ENCODE assay signal across 2 cellular contexts in the genomic region with DNA sequence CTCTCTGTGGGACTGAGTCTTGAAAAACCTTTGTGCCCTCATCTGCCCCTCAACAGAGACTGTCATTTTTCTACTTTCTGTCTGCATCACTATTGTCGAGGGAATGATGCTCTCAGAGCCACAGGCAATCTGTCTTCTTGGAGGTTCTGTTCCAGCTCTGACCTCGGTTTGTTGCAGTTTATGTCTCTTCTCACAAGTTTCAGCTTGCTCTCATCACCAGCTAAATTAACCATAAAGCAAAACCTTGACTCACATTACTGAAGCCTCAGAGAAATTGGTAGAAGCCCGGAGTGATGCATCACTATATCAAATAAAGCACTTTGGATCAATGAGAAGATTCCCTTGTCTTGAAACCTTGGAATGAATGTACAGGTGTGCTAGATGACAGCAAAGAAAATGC.
TF ChIP-seq lines count a peak whose summit lies in the region.

No MANE protein-coding gene starts in this region.

TF ChIP-seq in SK-N-SH, 30 proteins besides CTCF, POLR2A, EP300 and RAD21 (continued from another document):
- TF ChIP-seq, protein P1, sequence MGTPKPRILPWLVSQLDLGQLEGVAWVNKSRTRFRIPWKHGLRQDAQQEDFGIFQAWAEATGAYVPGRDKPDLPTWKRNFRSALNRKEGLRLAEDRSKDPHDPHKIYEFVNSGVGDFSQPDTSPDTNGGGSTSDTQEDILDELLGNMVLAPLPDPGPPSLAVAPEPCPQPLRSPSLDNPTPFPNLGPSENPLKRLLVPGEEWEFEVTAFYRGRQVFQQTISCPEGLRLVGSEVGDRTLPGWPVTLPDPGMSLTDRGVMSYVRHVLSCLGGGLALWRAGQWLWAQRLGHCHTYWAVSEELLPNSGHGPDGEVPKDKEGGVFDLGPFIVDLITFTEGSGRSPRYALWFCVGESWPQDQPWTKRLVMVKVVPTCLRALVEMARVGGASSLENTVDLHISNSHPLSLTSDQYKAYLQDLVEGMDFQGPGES (IDR thresholded peaks at IDR 0.05; ENCODE audit: low read depth, low read length) = no peak
- no peak for TF ChIP-seq GABPA (IDR thresholded peaks at IDR 0.05; ENCODE audit: low read depth)
- no peak for TF ChIP-seq RCOR1 (IDR thresholded peaks at IDR 0.05; ENCODE audit: low read length)
- TF ChIP-seq TEAD4 (IDR thresholded peaks at IDR 0.05; ENCODE audit: borderline replicate concordance, insufficient read depth) = no peak
- no peak for TF ChIP-seq SMC3 (IDR thresholded peaks at IDR 0.05; ENCODE audit: low read depth, low read length)
- TF ChIP-seq, protein P2, sequence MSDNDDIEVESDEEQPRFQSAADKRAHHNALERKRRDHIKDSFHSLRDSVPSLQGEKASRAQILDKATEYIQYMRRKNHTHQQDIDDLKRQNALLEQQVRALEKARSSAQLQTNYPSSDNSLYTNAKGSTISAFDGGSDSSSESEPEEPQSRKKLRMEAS (IDR thresholded peaks at IDR 0.05; ENCODE audit: low read depth) = no peak
- TF ChIP-seq, protein P3, sequence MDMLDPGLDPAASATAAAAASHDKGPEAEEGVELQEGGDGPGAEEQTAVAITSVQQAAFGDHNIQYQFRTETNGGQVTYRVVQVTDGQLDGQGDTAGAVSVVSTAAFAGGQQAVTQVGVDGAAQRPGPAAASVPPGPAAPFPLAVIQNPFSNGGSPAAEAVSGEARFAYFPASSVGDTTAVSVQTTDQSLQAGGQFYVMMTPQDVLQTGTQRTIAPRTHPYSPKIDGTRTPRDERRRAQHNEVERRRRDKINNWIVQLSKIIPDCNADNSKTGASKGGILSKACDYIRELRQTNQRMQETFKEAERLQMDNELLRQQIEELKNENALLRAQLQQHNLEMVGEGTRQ (IDR thresholded peaks at IDR 0.05; ENCODE audit: borderline replicate concordance, low read depth, low read length) = no peak
- no peak for TF ChIP-seq POLR2AphosphoS5 (IDR thresholded peaks at IDR 0.05; ENCODE audit: low read depth, low read length)
- no peak for TF ChIP-seq TCF12 (IDR thresholded peaks at IDR 0.05)
- TF ChIP-seq, protein P4, sequence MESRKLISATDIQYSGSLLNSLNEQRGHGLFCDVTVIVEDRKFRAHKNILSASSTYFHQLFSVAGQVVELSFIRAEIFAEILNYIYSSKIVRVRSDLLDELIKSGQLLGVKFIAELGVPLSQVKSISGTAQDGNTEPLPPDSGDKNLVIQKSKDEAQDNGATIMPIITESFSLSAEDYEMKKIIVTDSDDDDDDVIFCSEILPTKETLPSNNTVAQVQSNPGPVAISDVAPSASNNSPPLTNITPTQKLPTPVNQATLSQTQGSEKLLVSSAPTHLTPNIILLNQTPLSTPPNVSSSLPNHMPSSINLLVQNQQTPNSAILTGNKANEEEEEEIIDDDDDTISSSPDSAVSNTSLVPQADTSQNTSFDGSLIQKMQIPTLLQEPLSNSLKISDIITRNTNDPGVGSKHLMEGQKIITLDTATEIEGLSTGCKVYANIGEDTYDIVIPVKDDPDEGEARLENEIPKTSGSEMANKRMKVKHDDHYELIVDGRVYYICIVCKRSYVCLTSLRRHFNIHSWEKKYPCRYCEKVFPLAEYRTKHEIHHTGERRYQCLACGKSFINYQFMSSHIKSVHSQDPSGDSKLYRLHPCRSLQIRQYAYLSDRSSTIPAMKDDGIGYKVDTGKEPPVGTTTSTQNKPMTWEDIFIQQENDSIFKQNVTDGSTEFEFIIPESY (IDR thresholded peaks at IDR 0.05; ENCODE audit: borderline replicate concordance, low read depth) = no peak
- no peak for TF ChIP-seq RFX5 (IDR thresholded peaks at IDR 0.05; ENCODE audit: low read length)
- no peak for TF ChIP-seq MEF2A (IDR thresholded peaks at IDR 0.05; ENCODE audit: borderline replicate concordance, low read depth)
- TF ChIP-seq, protein P5, sequence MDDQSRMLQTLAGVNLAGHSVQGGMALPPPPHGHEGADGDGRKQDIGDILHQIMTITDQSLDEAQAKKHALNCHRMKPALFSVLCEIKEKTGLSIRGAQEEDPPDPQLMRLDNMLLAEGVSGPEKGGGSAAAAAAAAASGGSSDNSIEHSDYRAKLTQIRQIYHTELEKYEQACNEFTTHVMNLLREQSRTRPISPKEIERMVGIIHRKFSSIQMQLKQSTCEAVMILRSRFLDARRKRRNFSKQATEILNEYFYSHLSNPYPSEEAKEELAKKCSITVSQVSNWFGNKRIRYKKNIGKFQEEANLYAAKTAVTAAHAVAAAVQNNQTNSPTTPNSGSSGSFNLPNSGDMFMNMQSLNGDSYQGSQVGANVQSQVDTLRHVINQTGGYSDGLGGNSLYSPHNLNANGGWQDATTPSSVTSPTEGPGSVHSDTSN (IDR thresholded peaks at IDR 0.05) = no peak

TF ChIP-seq in SK-N-SH treated with all-trans-retinoic acid at 6 μM for 48 hours, 23 proteins besides CTCF, POLR2A, EP300 and RAD21 (continued from another document):
- TF ChIP-seq, protein P6, sequence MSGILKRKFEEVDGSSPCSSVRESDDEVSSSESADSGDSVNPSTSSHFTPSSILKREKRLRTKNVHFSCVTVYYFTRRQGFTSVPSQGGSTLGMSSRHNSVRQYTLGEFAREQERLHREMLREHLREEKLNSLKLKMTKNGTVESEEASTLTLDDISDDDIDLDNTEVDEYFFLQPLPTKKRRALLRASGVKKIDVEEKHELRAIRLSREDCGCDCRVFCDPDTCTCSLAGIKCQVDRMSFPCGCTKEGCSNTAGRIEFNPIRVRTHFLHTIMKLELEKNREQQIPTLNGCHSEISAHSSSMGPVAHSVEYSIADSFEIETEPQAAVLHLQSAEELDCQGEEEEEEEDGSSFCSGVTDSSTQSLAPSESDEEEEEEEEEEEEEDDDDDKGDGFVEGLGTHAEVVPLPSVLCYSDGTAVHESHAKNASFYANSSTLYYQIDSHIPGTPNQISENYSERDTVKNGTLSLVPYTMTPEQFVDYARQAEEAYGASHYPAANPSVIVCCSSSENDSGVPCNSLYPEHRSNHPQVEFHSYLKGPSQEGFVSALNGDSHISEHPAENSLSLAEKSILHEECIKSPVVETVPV (CRISPR knock-in tag; IDR thresholded peaks at IDR 0.05) = no peak
- TF ChIP-seq, protein P7, sequence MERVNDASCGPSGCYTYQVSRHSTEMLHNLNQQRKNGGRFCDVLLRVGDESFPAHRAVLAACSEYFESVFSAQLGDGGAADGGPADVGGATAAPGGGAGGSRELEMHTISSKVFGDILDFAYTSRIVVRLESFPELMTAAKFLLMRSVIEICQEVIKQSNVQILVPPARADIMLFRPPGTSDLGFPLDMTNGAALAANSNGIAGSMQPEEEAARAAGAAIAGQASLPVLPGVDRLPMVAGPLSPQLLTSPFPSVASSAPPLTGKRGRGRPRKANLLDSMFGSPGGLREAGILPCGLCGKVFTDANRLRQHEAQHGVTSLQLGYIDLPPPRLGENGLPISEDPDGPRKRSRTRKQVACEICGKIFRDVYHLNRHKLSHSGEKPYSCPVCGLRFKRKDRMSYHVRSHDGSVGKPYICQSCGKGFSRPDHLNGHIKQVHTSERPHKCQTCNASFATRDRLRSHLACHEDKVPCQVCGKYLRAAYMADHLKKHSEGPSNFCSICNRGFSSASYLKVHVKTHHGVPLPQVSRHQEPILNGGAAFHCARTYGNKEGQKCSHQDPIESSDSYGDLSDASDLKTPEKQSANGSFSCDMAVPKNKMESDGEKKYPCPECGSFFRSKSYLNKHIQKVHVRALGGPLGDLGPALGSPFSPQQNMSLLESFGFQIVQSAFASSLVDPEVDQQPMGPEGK (CRISPR knock-in tag; IDR thresholded peaks at IDR 0.05; ENCODE audit: borderline replicate concordance) = no peak
- TF ChIP-seq ZC3H10 (CRISPR knock-in tag; IDR thresholded peaks at IDR 0.05) (no peak), ZNF8 (CRISPR knock-in tag; IDR thresholded peaks at IDR 0.05) (no peak), ISL1 (CRISPR knock-in tag; IDR thresholded peaks at IDR 0.05) (no peak), SNAI2 (CRISPR knock-in tag; IDR thresholded peaks at IDR 0.05) (no peak), ZNF565 (CRISPR knock-in tag; conservative IDR thresholded peaks at IDR 0.05; ENCODE audit: low read depth) (no peak), TOX (CRISPR knock-in tag; IDR thresholded peaks at IDR 0.05; ENCODE audit: borderline replicate concordance) (no peak), BACH2 (CRISPR knock-in tag; IDR thresholded peaks at IDR 0.05; ENCODE audit: borderline replicate concordance) (no peak), TCF4 (CRISPR knock-in tag; IDR thresholded peaks at IDR 0.05; ENCODE audit: borderline replicate concordance) (no peak), ZFP30 (CRISPR knock-in tag; IDR thresholded peaks at IDR 0.05) (no peak)
